Comparison of ENCODE assay signal across 10 cellular contexts in the genomic region with DNA sequence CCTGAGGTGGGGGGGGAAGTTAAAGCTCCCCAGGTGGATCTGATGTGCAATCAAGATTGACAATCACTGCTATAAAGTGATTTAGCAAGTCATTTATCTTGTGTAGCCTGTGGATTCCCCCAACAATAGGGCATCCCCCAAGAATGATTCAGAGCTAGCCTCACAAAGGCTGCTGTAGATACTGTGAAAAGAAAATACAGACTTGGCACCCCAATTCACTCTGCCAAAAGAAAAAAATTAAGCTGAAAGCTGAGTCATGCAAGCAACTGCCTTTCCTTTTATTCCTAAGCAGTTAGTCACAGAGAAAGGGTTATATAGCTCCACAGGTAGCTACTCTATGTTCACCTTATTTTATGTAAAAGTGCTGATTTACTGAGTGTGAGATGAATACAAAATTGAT. TPM values are rescaled to one million over a fixed set of nuclear protein-coding genes. Genes with fewer than 3 reads are reported as not detected.
DNase-seq lines count a peak whose midpoint lies in the region; ATAC-seq and TF ChIP-seq lines count a peak whose summit lies in the region.
"Had no signal": no experiment of that assay in that cellular context is flagged by ENCODE, and none has a peak within 500 bp of the region (broad histone marks: within the 10 kb centered on the region; RNA-seq: fewer than 3 reads in every experiment).

No MANE protein-coding gene starts in this region.

- no peaks in the 10 kb centered on the region for H3K27me3 Mint-ChIP-seq in activated T-cell treated with anti-CD3 and anti-CD28 coated beads, Interleukin-2, amount 50 U/mL, for 72 hours (ENCODE audit: low read depth)
- no peaks in the 10 kb centered on the region for H3K27me3 Mint-ChIP-seq in activated T-cell treated with anti-CD3 and anti-CD28 coated beads, Interleukin-2, amount 50 U/mL, for 24 hours

- no peaks in the 10 kb centered on the region for H3K36me3 ChIP-seq in colonic mucosa

- peak; percentile 85 to 93 for ATAC-seq in activated T-cell treated with anti-CD3 and anti-CD28 coated beads, Interleukin-2, amount 50 U/mL, for 72 hours (replicated peaks in 1 of 2)
- ATAC-seq in stimulated activated naive CD8-positive, alpha-beta T cell treated with anti-CD3 and anti-CD28 coated beads, Interleukin-15, Interleukin-2, amounts not matched to agents 100 U/mL and 50 U/mL, for 24 hours: peak; percentile 86
- no peak for ATAC-seq in Right ventricle myocardium inferior

- no peak for TF ChIP-seq CTCF in colonic mucosa (IDR thresholded peaks at IDR 0.05)

- H3K4me1 Mint-ChIP-seq in activated T-cell treated with anti-CD3 and anti-CD28 coated beads, Interleukin-2, amount 50 U/mL, for 72 hours (ENCODE audit: low read depth): peaks cover 29% of the 10 kb centered on the region
- peaks cover 23% of the 10 kb centered on the region for H3K4me1 Mint-ChIP-seq in activated T-cell treated with anti-CD3 and anti-CD28 coated beads, Interleukin-2, amount 50 U/mL, for 24 hours (ENCODE audit: low read depth)

- H3K9me3 Mint-ChIP-seq in activated T-cell treated with anti-CD3 and anti-CD28 coated beads, Interleukin-2, amount 50 U/mL, for 72 hours: no peaks in the 10 kb centered on the region
- no peaks in the 10 kb centered on the region for H3K9me3 Mint-ChIP-seq in activated T-cell treated with anti-CD3 and anti-CD28 coated beads, Interleukin-2, amount 50 U/mL, for 24 hours

- H3K4me3 Mint-ChIP-seq in activated T-cell treated with anti-CD3 and anti-CD28 coated beads, Interleukin-2, amount 50 U/mL, for 72 hours: no peak overlapping the region
- no peak overlapping the region for H3K4me3 Mint-ChIP-seq in activated T-cell treated with anti-CD3 and anti-CD28 coated beads, Interleukin-2, amount 50 U/mL, for 24 hours

- no peak overlapping the region for H3K27ac Mint-ChIP-seq in activated T-cell treated with anti-CD3 and anti-CD28 coated beads, Interleukin-2, amount 50 U/mL, for 72 hours
- no peak overlapping the region for H3K27ac Mint-ChIP-seq in activated T-cell treated with anti-CD3 and anti-CD28 coated beads, Interleukin-2, amount 50 U/mL, for 24 hours

- no peaks in the 10 kb centered on the region for H3K4me1 ChIP-seq in colonic mucosa

- H3K27ac ChIP-seq in epithelial cell of prostate: peak overlapping the region; percentile 36
- H3K27ac ChIP-seq in colonic mucosa: no peak overlapping the region
- H3K27ac ChIP-seq: BLaER1 treated with 17β-estradiol and CSF1 and Interleukin-3, amounts not matched to agents 10 nM and 100 nM had no signal

- H3K9me3 ChIP-seq in colonic mucosa: no peaks in the 10 kb centered on the region
- H3K9me3 ChIP-seq: BLaER1 treated with 17β-estradiol and CSF1 and Interleukin-3, amounts not matched to agents 10 nM and 100 nM had no signal

- H3K27me3 ChIP-seq in colonic mucosa: no peaks in the 10 kb centered on the region
- H3K27me3 ChIP-seq: BLaER1 treated with 17β-estradiol and CSF1 and Interleukin-3, amounts not matched to agents 10 nM and 100 nM had no signal

- H3K4me3 ChIP-seq in colonic mucosa: no peak overlapping the region
- H3K4me3 ChIP-seq: BLaER1 treated with 17β-estradiol and CSF1 and Interleukin-3, amounts not matched to agents 10 nM and 100 nM had no signal

- no peaks in the 10 kb centered on the region for H3K36me3 Mint-ChIP-seq in activated T-cell treated with anti-CD3 and anti-CD28 coated beads, Interleukin-2, amount 50 U/mL, for 72 hours (ENCODE audit: insufficient read depth in 2 of 2)
- H3K36me3 Mint-ChIP-seq in activated T-cell treated with anti-CD3 and anti-CD28 coated beads, Interleukin-2, amount 50 U/mL, for 24 hours (ENCODE audit: low read depth): no peaks in the 10 kb centered on the region

- intact Hi-C loops in colonic mucosa (cut with DNase I): no loop called here
- intact Hi-C loops in Right ventricle myocardium inferior (cut with DNase I): no loop called here

- DNase-seq in activated T-cell treated with anti-CD3 and anti-CD28 coated beads, Interleukin-2, amount 50 U/mL, for 72 hours: peak in 1 of 2 donors; percentile 8
- no peak for DNase-seq in activated T-cell treated with anti-CD3 and anti-CD28 coated beads, Interleukin-2, amount 50 U/mL, for 24 hours
- DNase-seq in NCI-H69 (lab: John Stamatoyannopoulos, UW) (peak; percentile 44), epithelial cell of prostate (ENCODE audit: low read depth, low spot score) (peak; percentile 70), colonic mucosa (no peak), DMS153 (lab: John Stamatoyannopoulos, UW) (no peak), Right ventricle myocardium inferior (ENCODE audit: missing footprints) (no peak)
- no peak for DNase-seq in stimulated activated naive CD8-positive, alpha-beta T cell treated with anti-CD3 and anti-CD28 coated beads, Interleukin-15, Interleukin-2, amounts not matched to agents 100 U/mL and 50 U/mL, for 24 hours
- DNase-seq: NCI-H345 had no signal

- H3K9ac ChIP-seq in colonic mucosa (ENCODE audit: low read depth in 2 of 2, low read length in 2 of 2): no peak overlapping the region
- H3K9ac ChIP-seq: BLaER1 treated with 17β-estradiol and CSF1 and Interleukin-3, amounts not matched to agents 10 nM and 100 nM had no signal

RNA-seq across cellular contexts. Expression of a gene that starts 14.6 kb away (rescaled TPM):
- total RNA-seq in activated T-cell treated with anti-CD3 and anti-CD28 coated beads, Interleukin-2, amount 50 U/mL, for 72 hours: 1 to 10 TPM in 1 of 2 donors, under 1 TPM in 1; 0.37 to 2.2 TPM
- total RNA-seq in colonic mucosa (1 to 10 TPM; 5.3 to 7.9 TPM), Right ventricle myocardium inferior (5.4 TPM)

Comparison
In these comparisons a context has a peak if more than half of its experiments do, and no peak if none do; other contexts are left out.
1. DNase-seq: peak in NCI-H69 (single experiment) and epithelial cell of prostate (single experiment); none in activated T-cell treated with anti-CD3 and anti-CD28 coated beads, Interleukin-2, amount 50 U/mL, for 24 hours (single experiment), stimulated activated naive CD8-positive, alpha-beta T cell treated with anti-CD3 and anti-CD28 coated beads, Interleukin-15, Interleukin-2, amounts not matched to agents 100 U/mL and 50 U/mL, for 24 hours (single experiment), colonic mucosa (single experiment), DMS153 (single experiment) and Right ventricle myocardium inferior (single experiment).